9 cellular contexts compared by ENCODE assay signal in the genomic region with DNA sequence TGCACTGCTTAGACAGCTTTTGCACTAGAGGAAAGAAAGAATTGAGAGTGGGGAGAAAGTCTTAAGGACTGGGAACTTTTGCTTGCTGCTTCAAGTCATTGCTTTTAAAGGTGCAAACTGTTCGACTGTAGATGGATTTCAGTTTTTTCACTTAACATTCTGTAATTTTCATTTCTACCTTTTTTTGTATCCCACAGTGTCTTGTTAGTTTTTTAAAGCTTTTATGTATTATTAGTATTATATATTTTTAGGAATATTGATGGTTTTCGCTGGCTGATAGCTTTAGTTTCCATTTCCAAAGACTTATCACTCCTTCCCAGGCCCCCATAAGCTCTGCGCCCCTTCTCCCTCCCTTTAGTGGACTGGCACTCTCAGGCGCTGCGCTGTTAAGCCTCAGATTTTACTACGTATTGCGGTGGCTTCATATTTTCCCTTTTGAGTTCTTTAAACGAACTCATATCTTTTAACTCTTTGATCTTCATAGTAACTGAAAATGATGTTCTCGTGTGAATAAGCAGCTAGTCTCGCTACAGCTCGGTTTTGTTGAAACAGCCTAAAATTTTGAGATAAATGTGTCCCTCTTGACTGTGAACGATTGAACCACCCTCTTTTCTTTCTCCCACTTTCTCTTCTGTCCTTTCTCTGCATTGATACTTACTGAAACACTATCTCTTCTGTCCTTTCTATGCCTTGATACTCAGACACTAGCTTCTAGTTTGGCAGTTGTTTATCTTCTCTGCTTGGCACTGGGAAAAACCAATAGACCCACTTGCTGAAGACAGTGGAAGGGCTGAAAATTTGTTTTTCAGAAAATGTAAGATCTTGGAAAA. TPM values are rescaled to one million over a fixed set of nuclear protein-coding genes. Genes with fewer than 3 reads are reported as not detected.
DNase-seq lines count a peak whose midpoint lies in the region; ATAC-seq and TF ChIP-seq lines count a peak whose summit lies in the region.
"Had no signal": no experiment of that assay in that cellular context is flagged by ENCODE, and none has a peak within 500 bp of the region (broad histone marks: within the 10 kb centered on the region; RNA-seq: fewer than 3 reads in every experiment).

No MANE protein-coding gene starts in this region.

- H3K23ac ChIP-seq in trophoblast cell (ENCODE audit: low read length), result no peak overlapping the region

- H2BK5ac ChIP-seq in trophoblast cell (ENCODE audit: low read depth, low read length, poor library complexity), result no peak overlapping the region

- H3K9me3 ChIP-seq in DOHH2 (ENCODE audit: control insufficient read depth, insufficient read depth, low read length) (peaks cover 4% of the 10 kb centered on the region; the same call in 1 of the 2 replicates), fibroblast of lung (ENCODE audit: control insufficient read depth, insufficient read depth, low read depth, low read length) (no peaks in the 10 kb centered on the region), trophoblast cell (ENCODE audit: insufficient read depth, low read depth, low read length) (no peaks in the 10 kb centered on the region)
- H3K9me3 ChIP-seq: neutrophil had no signal

- no peaks in the 10 kb centered on the region for H3K27me3 ChIP-seq in DOHH2 (ENCODE audit: control insufficient read depth, low read length)
- no peaks in the 10 kb centered on the region for H3K27me3 ChIP-seq in fibroblast of lung (ENCODE audit: control insufficient read depth, insufficient read depth, low read length)
- no peaks in the 10 kb centered on the region for H3K27me3 ChIP-seq in trophoblast cell (ENCODE audit: insufficient read depth, low read length)

- H3K14ac ChIP-seq in trophoblast cell (ENCODE audit: low read length), result no peak overlapping the region

- H2AFZ ChIP-seq in fibroblast of lung (ENCODE audit: low read length) (peak overlapping the region; percentile 1), trophoblast cell (ENCODE audit: insufficient read depth, low read length, poor library complexity) (no peak overlapping the region)

- H3K18ac ChIP-seq in trophoblast cell (ENCODE audit: low read length), result no peak overlapping the region

- H4K20me1 ChIP-seq in DOHH2 (ENCODE audit: control insufficient read depth, insufficient read depth, low read depth, low read length), result no peaks in the 10 kb centered on the region
- H4K20me1 ChIP-seq in fibroblast of lung (ENCODE audit: control insufficient read depth, extremely low read depth, insufficient read depth, low read length), result no peaks in the 10 kb centered on the region

- H3K4me1 ChIP-seq in DOHH2 (ENCODE audit: control insufficient read depth, low read length), result peaks cover 17% of the 10 kb centered on the region
- H3K4me1 ChIP-seq in fibroblast of lung (ENCODE audit: control insufficient read depth, extremely low read depth, insufficient read depth, low read length), result no peaks in the 10 kb centered on the region
- peaks cover 0 to 4% of the 10 kb centered on the region in 2 experiments for H3K4me1 ChIP-seq in trophoblast cell (ENCODE audit: control insufficient read depth in 1 of 2, insufficient read depth in 2 of 2, low read length in 2 of 2)

- H4K12ac ChIP-seq in trophoblast cell (ENCODE audit: low read depth, low read length), result no peak overlapping the region

- H2BK120ac ChIP-seq in trophoblast cell (ENCODE audit: insufficient read depth, low read length, poor library complexity), result no peak overlapping the region

- DNase-seq in RPMI7951 (ENCODE audit: low read depth) (peak; percentile 53), fibroblast of lung (ENCODE audit: low read depth in 2 of 2) (peak; percentile 24 to 44), trophoblast cell (no peak), NCI-H1930 (lab: John Stamatoyannopoulos, UW) (no peak), NCI-H82 (lab: John Stamatoyannopoulos, UW) (no peak)

- H3K79me2 ChIP-seq in DOHH2 (ENCODE audit: control insufficient read depth, low read length) (no peaks in the 10 kb centered on the region), fibroblast of lung (ENCODE audit: control insufficient read depth, insufficient read depth, low read length) (peaks cover 4% of the 10 kb centered on the region), trophoblast cell (ENCODE audit: control insufficient read depth, insufficient read depth, low read length, poor library complexity) (no peaks in the 10 kb centered on the region)

- TF ChIP-seq CTCF in DOHH2 (IDR thresholded peaks at IDR 0.05; ENCODE audit: low read depth, low read length, poor library complexity, severe bottlenecking) (no peak), fibroblast of lung (conservative IDR thresholded peaks at IDR 0.05 in 1 of 2, IDR thresholded peaks at IDR 0.05 in 1 of 2; ENCODE audit: low read depth in 1 of 2, low read length in 2 of 2) (no peak)

- H3K27ac ChIP-seq in DOHH2 (ENCODE audit: low read depth, low read length), result no peak overlapping the region
- H3K27ac ChIP-seq in fibroblast of lung (ENCODE audit: insufficient read depth, low read length), result peak overlapping the region; percentile 86
- H3K27ac ChIP-seq in trophoblast cell (ENCODE audit: low read depth, low read length), result no peak overlapping the region

- H3K4me2 ChIP-seq in DOHH2 (ENCODE audit: low read length) (peak overlapping the region; percentile 72), fibroblast of lung (ENCODE audit: extremely low read depth, insufficient read depth, low read length) (peak overlapping the region; percentile 85), trophoblast cell (ENCODE audit: low read length) (peak overlapping the region; percentile 86)

- H3K4ac ChIP-seq in trophoblast cell (ENCODE audit: low read depth, low read length), result no peak overlapping the region

- peaks cover 2% of the 10 kb centered on the region for H3K79me1 ChIP-seq in trophoblast cell (ENCODE audit: low read length)

- WGBS in trophoblast cell (ENCODE audit: extremely low coverage, insufficient coverage, insufficient read length), result no CpG with 5 or more reads among the region's 12 CpGs

- no peak overlapping the region for H4K91ac ChIP-seq in trophoblast cell (ENCODE audit: low read depth, low read length)

- no peak overlapping the region for H2BK12ac ChIP-seq in trophoblast cell (ENCODE audit: low read length)

- peak overlapping the region; percentile 64 for H4K8ac ChIP-seq in trophoblast cell (ENCODE audit: low read depth, low read length)

- H3K9me2 ChIP-seq in DOHH2 (replicated peaks; ENCODE audit: control insufficient read depth, low read length), result no peaks in the 10 kb centered on the region

- ATAC-seq in HG02759 (IDR thresholded peaks at IDR 0.05; ENCODE audit: unreplicated experiment) (no peak), GM21423 (IDR thresholded peaks at IDR 0.05; ENCODE audit: unreplicated experiment) (no peak)

- H3K36me3 ChIP-seq in DOHH2 (ENCODE audit: control insufficient read depth, low read length) (no peaks in the 10 kb centered on the region), fibroblast of lung (ENCODE audit: control insufficient read depth, insufficient read depth, low read length) (no peaks in the 10 kb centered on the region), trophoblast cell (ENCODE audit: control insufficient read depth in 1 of 2, insufficient read depth in 2 of 2, low read length in 2 of 2) (no peaks in the 10 kb centered on the region)
- H3K36me3 ChIP-seq: neutrophil had no signal

- H3K9ac ChIP-seq in fibroblast of lung (ENCODE audit: insufficient read depth, low read length) (peak overlapping the region; percentile 43), trophoblast cell (ENCODE audit: low read length) (no peak overlapping the region)

- no peak overlapping the region for H2AK5ac ChIP-seq in trophoblast cell (ENCODE audit: low read length)

- no peaks in the 10 kb centered on the region for H3F3A ChIP-seq in DOHH2 (ENCODE audit: control insufficient read depth, insufficient read depth)

- H3K4me3 ChIP-seq in DOHH2 (ENCODE audit: low read length) (peak overlapping the region; percentile 72), fibroblast of lung (replicated peaks in 1 of 4; ENCODE audit: control extremely low read depth in 1 of 4, insufficient read depth in 1 of 4, low read depth in 3 of 4, low read length in 4 of 4) (peak overlapping the region; percentile 20 to 86 (median 44)), trophoblast cell (ENCODE audit: low read depth, low read length) (no peak overlapping the region)

RNA-seq across cellular contexts. Expression of gene ETV1, which starts 2.5 kb away (rescaled TPM):
- 91.5 and 128 TPM in 2 replicates for total RNA-seq in RPMI7951 (2014; rRNA removed; shearing (Covaris generic))
- total RNA-seq in fibroblast of lung, result 12.8 and 26.4 TPM in 2 replicates
- 13.3 and 75.5 TPM in 2 replicates for polyA plus RNA-seq in fibroblast of lung
- polyA plus RNA-seq in fibroblast of lung (2012), result 7.7 and 34.4 TPM in 2 replicates
- 2.6 and 81.5 TPM in 2 replicates for polyA minus RNA-seq in fibroblast of lung (ENCODE audit: low replicate concordance)
- 0.57 and 0.73 TPM in 2 replicates for polyA plus RNA-seq in trophoblast cell (2013)

Comparison
In these comparisons a context has a peak if more than half of its experiments do, and no peak if none do; other contexts are left out.
1. DNase-seq: peak in RPMI7951 (single experiment) and fibroblast of lung (2 of 2); none in trophoblast cell (0 of 2), NCI-H1930 (0 of 2) and NCI-H82 (single experiment).
2. Peak in every context shown above with its lines, with median percentiles within 50 percentile points of each other: H3K4me2 ChIP-seq.